In the genomic region with DNA sequence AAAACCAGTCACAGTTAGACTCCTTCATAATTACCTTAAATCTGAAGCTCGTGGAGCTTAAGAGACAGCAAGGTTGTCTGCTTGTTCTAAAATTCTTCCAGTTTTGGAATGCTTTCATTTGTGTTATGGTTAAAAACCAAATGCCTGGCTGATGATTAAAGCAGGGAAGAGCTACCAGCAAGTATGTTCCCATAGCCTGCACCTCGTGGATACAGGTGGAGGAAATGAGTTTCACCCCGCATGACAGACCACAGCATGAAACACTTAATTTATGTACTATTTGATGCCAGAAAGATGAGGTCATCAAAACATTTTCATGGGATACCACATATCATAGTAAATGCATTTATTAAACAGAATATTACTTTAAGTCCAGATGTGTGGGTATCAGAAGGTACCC, we compare ENCODE assay signal across 10 cellular contexts. TPM values are rescaled to one million over a fixed set of nuclear protein-coding genes. Genes with fewer than 3 reads are reported as not detected.
DNase-seq lines count a peak whose midpoint lies in the region; ATAC-seq and TF ChIP-seq lines count a peak whose summit lies in the region.
"Had no signal": no experiment of that assay in that cellular context is flagged by ENCODE, and none has a peak within 500 bp of the region (broad histone marks: within the 10 kb centered on the region; RNA-seq: fewer than 3 reads in every experiment).

No MANE protein-coding gene starts in this region.

- H3K27ac ChIP-seq in caudate nucleus (ENCODE audit: low read depth, low read length) (peak overlapping the region; percentile 88), left lung (peak overlapping the region; percentile 69 to 72), thoracic aorta (peak overlapping the region in 1 of 2 donors; percentile 10)

- peak; percentile 3 for ATAC-seq in left lung
- no peak for ATAC-seq in thoracic aorta (ENCODE audit: insufficient number of reproducible peaks, low FRiP score, low read depth)
- ATAC-seq in HG02763 (IDR thresholded peaks at IDR 0.05; ENCODE audit: unreplicated experiment) = no peak

- DNase-seq in HT-29 (ENCODE audit: low spot score) = peak; percentile 70
- DNase-seq in caudate nucleus (lab: John Stamatoyannopoulos, UW) = peak in 1 of 61 donors; percentile 21
- no peak for DNase-seq in left lung
- DNase-seq in thoracic aorta (ENCODE audit: low spot score) = no peak
- no peak for DNase-seq in NCI-H2196 (lab: John Stamatoyannopoulos, UW; ENCODE audit: unreplicated experiment)
- DNase-seq in activated CD8-positive, alpha-beta memory T cell treated with anti-CD3 and anti-CD28 coated beads, Interleukin-2, amount 50 U/mL, for 4 hours = no peak
- no peak for DNase-seq in activated T-cell treated with anti-CD3 and anti-CD28 coated beads, Interleukin-2, amount 50 U/mL, for 24 hours
- DNase-seq: stimulated activated CD4-positive, alpha-beta T cell treated with anti-CD3 and anti-CD28 coated beads, Interleukin-4, amount 100 ng/mL, for 1 hour had no signal

- no peak for TF ChIP-seq CTCF in left lung (IDR thresholded peaks at IDR 0.05)
- no peak for TF ChIP-seq CTCF in thoracic aorta (IDR thresholded peaks at IDR 0.05)

- H3K9me3 ChIP-seq in left lung (no peaks in the 10 kb centered on the region), thoracic aorta (no peaks in the 10 kb centered on the region)

- intact Hi-C loops in left lung (cut with DNase I) = no loop called here

- peaks cover 11 to 38% of the 10 kb centered on the region in 2 donors for H3K4me1 ChIP-seq in left lung
- H3K4me1 ChIP-seq in thoracic aorta (ENCODE audit: control insufficient read depth in 1 of 2, low read depth in 2 of 2) = peaks cover 7 to 24% of the 10 kb centered on the region in 2 donors

- no peaks in the 10 kb centered on the region for H3K36me3 ChIP-seq in left lung
- H3K36me3 ChIP-seq in thoracic aorta = no peaks in the 10 kb centered on the region

- H3K4me3 Mint-ChIP-seq in activated T-cell treated with anti-CD3 and anti-CD28 coated beads, Interleukin-2, amount 50 U/mL, for 24 hours = no peak overlapping the region
- H3K4me3 Mint-ChIP-seq: dendritic cell treated with granulocyte-macrophage colony-stimulating factor and Interleukin-4, amounts not matched to agents 40 ng/mL and 50 ng/mL, for 4 days had no signal

- H3K4me3 ChIP-seq in left lung (peak overlapping the region; percentile 23 to 43), thoracic aorta (peak overlapping the region; percentile 71)

- H3K36me3 Mint-ChIP-seq in activated T-cell treated with anti-CD3 and anti-CD28 coated beads, Interleukin-2, amount 50 U/mL, for 24 hours (ENCODE audit: low read depth) = no peaks in the 10 kb centered on the region

- no peaks in the 10 kb centered on the region for H3K9me3 Mint-ChIP-seq in activated T-cell treated with anti-CD3 and anti-CD28 coated beads, Interleukin-2, amount 50 U/mL, for 24 hours
- H3K9me3 Mint-ChIP-seq: dendritic cell treated with granulocyte-macrophage colony-stimulating factor and Interleukin-4, amounts not matched to agents 40 ng/mL and 50 ng/mL, for 4 days had no signal

- H3K27me3 Mint-ChIP-seq in activated T-cell treated with anti-CD3 and anti-CD28 coated beads, Interleukin-2, amount 50 U/mL, for 24 hours = no peaks in the 10 kb centered on the region

- H3K27me3 ChIP-seq in left lung (no peaks in the 10 kb centered on the region), thoracic aorta (replicated peaks; ENCODE audit: insufficient read depth) (no peaks in the 10 kb centered on the region)

- peaks cover 85% of the 10 kb centered on the region for H3K4me1 Mint-ChIP-seq in activated T-cell treated with anti-CD3 and anti-CD28 coated beads, Interleukin-2, amount 50 U/mL, for 24 hours (ENCODE audit: low read depth)

- H3K27ac Mint-ChIP-seq in activated T-cell treated with anti-CD3 and anti-CD28 coated beads, Interleukin-2, amount 50 U/mL, for 24 hours = no peak overlapping the region
- H3K27ac Mint-ChIP-seq: dendritic cell treated with granulocyte-macrophage colony-stimulating factor and Interleukin-4, amounts not matched to agents 40 ng/mL and 50 ng/mL, for 4 days had no signal

RNA-seq across cellular contexts. Expression of a gene that starts 0.4 kb away (rescaled TPM):
- total RNA-seq in HT-29 (2014; rRNA removed; shearing (Covaris generic)) = 44.2 and 51.0 TPM in 2 replicates
- total RNA-seq in left lung (100 to 1,000 TPM; 110 to 158 TPM), thoracic aorta (100 to 1,000 TPM in 1 of 2 donors, 10 to 100 TPM in 1; 58.6 to 102 TPM)
